1 cellular context compared by ENCODE assay signal in the genomic region with DNA sequence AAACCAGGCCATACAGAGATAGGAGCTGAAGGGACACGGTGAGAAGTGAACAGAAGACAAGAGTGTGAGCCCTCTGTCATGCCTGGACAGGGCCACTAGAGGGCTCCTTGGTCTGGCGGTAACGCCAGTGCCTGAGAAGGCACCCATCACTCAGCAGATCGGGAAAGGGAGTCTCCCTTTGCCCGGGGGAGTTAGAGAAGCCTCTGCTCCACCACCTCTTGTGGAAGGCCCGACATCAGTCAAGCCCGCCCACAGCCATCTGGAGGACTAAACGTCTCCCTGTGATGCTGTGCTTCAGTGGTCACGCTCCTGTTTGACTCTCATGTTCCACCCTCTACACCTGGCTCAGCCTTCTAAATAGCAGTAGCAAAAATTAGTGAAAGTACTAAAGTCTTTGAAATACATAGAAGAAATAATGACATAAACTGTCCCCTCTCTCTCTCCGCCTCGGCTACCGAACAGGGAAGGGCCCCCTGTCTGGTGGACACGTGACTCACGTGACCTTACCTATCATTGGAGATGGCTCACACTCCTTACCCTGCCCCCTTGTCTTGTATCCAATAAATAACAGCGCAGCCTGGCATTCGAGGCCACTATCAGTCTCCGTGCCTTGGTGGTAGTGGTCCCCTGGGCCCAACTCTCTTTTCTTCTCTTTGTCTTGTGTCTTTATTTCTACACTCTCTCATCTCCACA.
TF ChIP-seq lines count a peak whose summit lies in the region.

No MANE protein-coding gene starts in this region.

TF ChIP-seq in SK-N-SH, 30 proteins besides CTCF, POLR2A, EP300 and RAD21 (continued from another document):
- TF ChIP-seq, protein P1, sequence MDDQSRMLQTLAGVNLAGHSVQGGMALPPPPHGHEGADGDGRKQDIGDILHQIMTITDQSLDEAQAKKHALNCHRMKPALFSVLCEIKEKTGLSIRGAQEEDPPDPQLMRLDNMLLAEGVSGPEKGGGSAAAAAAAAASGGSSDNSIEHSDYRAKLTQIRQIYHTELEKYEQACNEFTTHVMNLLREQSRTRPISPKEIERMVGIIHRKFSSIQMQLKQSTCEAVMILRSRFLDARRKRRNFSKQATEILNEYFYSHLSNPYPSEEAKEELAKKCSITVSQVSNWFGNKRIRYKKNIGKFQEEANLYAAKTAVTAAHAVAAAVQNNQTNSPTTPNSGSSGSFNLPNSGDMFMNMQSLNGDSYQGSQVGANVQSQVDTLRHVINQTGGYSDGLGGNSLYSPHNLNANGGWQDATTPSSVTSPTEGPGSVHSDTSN (IDR thresholded peaks at IDR 0.05), result peak; percentile 35
- TF ChIP-seq SMC3 (IDR thresholded peaks at IDR 0.05; ENCODE audit: low read depth, low read length), result peak; percentile 39; the same call in 1 of the 2 replicates
